ENCODE assay signal across 21 cellular contexts in genomic region chr19:9903341-9903740, GRCh38. TPM values are rescaled to one million over a fixed set of nuclear protein-coding genes. Genes with fewer than 3 reads are reported as not detected.
DNase-seq lines count a peak whose midpoint lies in the region; ATAC-seq, FAIRE-seq and TF ChIP-seq lines count a peak whose summit lies in the region.
"Had no signal": no experiment of that assay in that cellular context is flagged by ENCODE, and none has a peak within 500 bp of the region (broad histone marks: within the 10 kb centered on the region; RNA-seq: fewer than 3 reads in every experiment).

No MANE protein-coding gene starts in this region.

- in situ Hi-C loops in ACHN (cut with HindIII; ENCODE audit: low pct_ligation_motif_present, low pct_unique_long_range_greater_than_20kb, low sequenced_read_pairs) = no loop called here

- TF ChIP-seq CTCF in bronchial epithelial cell (IDR thresholded peaks at IDR 0.05; ENCODE audit: insufficient read depth, low read length, severe bottlenecking) (no peak), keratinocyte (optimal IDR thresholded peaks at IDR 0.05 in 1 of 3, IDR thresholded peaks at IDR 0.05 in 1 of 3, conservative IDR thresholded peaks at IDR 0.05 in 1 of 3; ENCODE audit: extremely low read depth in 1 of 3, insufficient read depth in 2 of 3, low read length in 3 of 3) (no peak)

- FAIRE-seq in bronchial epithelial cell (lab: Jason Lieb, UNC) (peak; percentile 91), keratinocyte (lab: Jason Lieb, UNC) (peak; percentile 13), RCC 7860 (lab: Jason Lieb, UNC) (no peak)
- FAIRE-seq: A549, G401.6, GM12891, H54, HTR-8/SVneo had no signal

- H3K4me2 ChIP-seq in keratinocyte (ENCODE audit: control insufficient read depth, extremely low read depth, insufficient read depth, low read depth, low read length) = no peak overlapping the region
- H3K4me2 ChIP-seq: A549; BLaER1 treated with 17β-estradiol and CSF1 and Interleukin-3, amounts not matched to agents 10 nM and 100 nM; GM23338 had no signal

- H3K4me1 Mint-ChIP-seq in stimulated activated memory B cell treated with anti-CD40 and anti-IgM and Interleukin-4, amounts not matched to agents 10 μg/mL and 1 μg/mL and 100 μg/mL, for 72 hours = no peaks in the 10 kb centered on the region
- H3K4me1 Mint-ChIP-seq: B cell had no signal

- H4K20me1 ChIP-seq in keratinocyte (ENCODE audit: control insufficient read depth, extremely low read depth, insufficient read depth, low read length) = no peaks in the 10 kb centered on the region
- H4K20me1 ChIP-seq: BLaER1 treated with 17β-estradiol and CSF1 and Interleukin-3, amounts not matched to agents 10 nM and 100 nM had no signal

- no peaks in the 10 kb centered on the region for H3K9me3 Mint-ChIP-seq in stimulated activated memory B cell treated with anti-CD40 and anti-IgM and Interleukin-4, amounts not matched to agents 10 μg/mL and 1 μg/mL and 100 μg/mL, for 72 hours
- H3K9me3 Mint-ChIP-seq: CD8-positive, alpha-beta T cell; GM23338 had no signal

- H3K36me3 ChIP-seq in bronchial epithelial cell (ENCODE audit: control insufficient read depth, insufficient read depth, low read length) (no peaks in the 10 kb centered on the region), keratinocyte (ENCODE audit: control insufficient read depth in 2 of 2, extremely low read depth in 1 of 2, insufficient read depth in 2 of 2, low read length in 2 of 2) (no peaks in the 10 kb centered on the region)
- H3K36me3 ChIP-seq: BLaER1 treated with 17β-estradiol and CSF1 and Interleukin-3, amounts not matched to agents 10 nM and 100 nM had no signal

- H3K27ac ChIP-seq in keratinocyte (ENCODE audit: control insufficient read depth, insufficient read depth, low read length) = no peak overlapping the region
- H3K27ac ChIP-seq: 22Rv1; A549; BLaER1 treated with 17β-estradiol and CSF1 and Interleukin-3, amounts not matched to agents 10 nM and 100 nM had no signal

- H3K4me3 Mint-ChIP-seq in stimulated activated memory B cell treated with anti-CD40 and anti-IgM and Interleukin-4, amounts not matched to agents 10 μg/mL and 1 μg/mL and 100 μg/mL, for 72 hours = no peak overlapping the region
- H3K4me3 Mint-ChIP-seq: B cell; CD8-positive, alpha-beta T cell; GM23338 had no signal

- no peak overlapping the region for H2AFZ ChIP-seq in keratinocyte (ENCODE audit: control insufficient read depth, low read length)
- H2AFZ ChIP-seq: GM23338 had no signal

- peaks cover 5% of the 10 kb centered on the region for H3K4me1 ChIP-seq in keratinocyte (ENCODE audit: control insufficient read depth, extremely low read depth, insufficient read depth, low read length)
- H3K4me1 ChIP-seq: A549; BLaER1 treated with 17β-estradiol and CSF1 and Interleukin-3, amounts not matched to agents 10 nM and 100 nM had no signal

- H3K27me3 ChIP-seq in bronchial epithelial cell (ENCODE audit: control insufficient read depth, insufficient read depth, low read length) = no peaks in the 10 kb centered on the region
- no peaks in the 10 kb centered on the region for H3K27me3 ChIP-seq in keratinocyte (ENCODE audit: control insufficient read depth, extremely low read depth, insufficient read depth, low read length)
- H3K27me3 ChIP-seq: BLaER1 treated with 17β-estradiol and CSF1 and Interleukin-3, amounts not matched to agents 10 nM and 100 nM had no signal

- no peak for ATAC-seq in stimulated activated memory B cell treated with anti-CD40 and anti-IgM and Interleukin-4, amounts not matched to agents 10 μg/mL and 1 μg/mL and 100 μg/mL, for 72 hours
- no peak for ATAC-seq in HG03175 (IDR thresholded peaks at IDR 0.05; ENCODE audit: unreplicated experiment)
- ATAC-seq in GM21528 (IDR thresholded peaks at IDR 0.05; ENCODE audit: low FRiP score, unreplicated experiment) = no peak
- ATAC-seq: A549; CD8-positive, alpha-beta T cell; GM23338 had no signal

- peaks cover 73% of the 10 kb centered on the region for H3K27me3 Mint-ChIP-seq in stimulated activated memory B cell treated with anti-CD40 and anti-IgM and Interleukin-4, amounts not matched to agents 10 μg/mL and 1 μg/mL and 100 μg/mL, for 72 hours

- no peaks in the 10 kb centered on the region for H3K9me3 ChIP-seq in keratinocyte (ENCODE audit: control insufficient read depth, low read depth, low read length)
- H3K9me3 ChIP-seq: A549; BLaER1 treated with 17β-estradiol and CSF1 and Interleukin-3, amounts not matched to agents 10 nM and 100 nM had no signal

- no peaks in the 10 kb centered on the region for H3K36me3 Mint-ChIP-seq in stimulated activated memory B cell treated with anti-CD40 and anti-IgM and Interleukin-4, amounts not matched to agents 10 μg/mL and 1 μg/mL and 100 μg/mL, for 72 hours
- H3K36me3 Mint-ChIP-seq: CD8-positive, alpha-beta T cell had no signal

- H3K27ac Mint-ChIP-seq in stimulated activated memory B cell treated with anti-CD40 and anti-IgM and Interleukin-4, amounts not matched to agents 10 μg/mL and 1 μg/mL and 100 μg/mL, for 72 hours = no peak overlapping the region
- H3K27ac Mint-ChIP-seq: B cell; CD8-positive, alpha-beta T cell; GM23338 had no signal

- no peaks in the 10 kb centered on the region for H3K9me1 ChIP-seq in keratinocyte (ENCODE audit: control insufficient read depth, extremely low read depth, insufficient read depth, low read length)

- DNase-seq in ACHN = peak; percentile 4
- no peak for DNase-seq in bronchial epithelial cell (ENCODE audit: low read depth)
- DNase-seq in keratinocyte (ENCODE audit: low read depth, low spot score) = no peak
- peak; percentile 28 for DNase-seq in renal cortical epithelial cell (ENCODE audit: low read depth)
- DNase-seq in RCC 7860 (ENCODE audit: low spot score) = no peak
- DNase-seq: CD8-positive, alpha-beta T cell; DMS 273 treated with DMSO at 0.1 percent for 48 hours; HCEC 1CT; IMR-90 had no signal

- dilution Hi-C loops in keratinocyte (cut with MboI; ENCODE audit: extremely low pct_ligation_motif_present, low sequenced_read_pairs) = no loop called here

- H3K9ac ChIP-seq in keratinocyte (ENCODE audit: control insufficient read depth, extremely low read depth, insufficient read depth, low read length) = no peak overlapping the region
- H3K9ac ChIP-seq: BLaER1 treated with 17β-estradiol and CSF1 and Interleukin-3, amounts not matched to agents 10 nM and 100 nM had no signal

- H3K4me3 ChIP-seq in bronchial epithelial cell (ENCODE audit: low read depth, low read length) (no peak overlapping the region), keratinocyte (ENCODE audit: control insufficient read depth in 2 of 3, extremely low read depth in 1 of 3, insufficient read depth in 2 of 3, low read depth in 1 of 3, low read length in 3 of 3) (no peak overlapping the region)
- H3K4me3 ChIP-seq: A549; BLaER1 treated with 17β-estradiol and CSF1 and Interleukin-3, amounts not matched to agents 10 nM and 100 nM; GM23338 had no signal

- H3K79me2 ChIP-seq in keratinocyte (ENCODE audit: control insufficient read depth, insufficient read depth, low read length) = no peaks in the 10 kb centered on the region

RNA-seq across cellular contexts. Expression of gene OLFM2, which starts 33.0 kb away (rescaled TPM):
- under 0.01 and 4.4 TPM in 2 replicates for total RNA-seq in bronchial epithelial cell
- 5.3 to 25.2 TPM (median 7.5 TPM) in 3 replicates for polyA plus RNA-seq in keratinocyte
- polyA plus RNA-seq in keratinocyte (2011; ENCODE audit: low read depth) = 31.7 TPM
- 10.9 and 21.8 TPM in 2 replicates for polyA plus RNA-seq in keratinocyte (2011; cell fraction: cytosol; rRNA removed)
- polyA plus RNA-seq in keratinocyte (2011; cell fraction: nucleus; rRNA removed) = 11.7 and 16.0 TPM in 2 replicates
- 7.0 and 62.8 TPM in 2 replicates for polyA plus RNA-seq in keratinocyte (2012; ENCODE audit: low replicate concordance)
- 6.7 to 26.6 TPM (median 11.3 TPM) in 3 replicates for polyA minus RNA-seq in keratinocyte
- 33.2 TPM for polyA minus RNA-seq in keratinocyte (2011; cell fraction: cytosol; rRNA and poly(A)+ RNA removed)
- 17.7 and 26.5 TPM in 2 replicates for polyA minus RNA-seq in keratinocyte (2011; cell fraction: nucleus; rRNA and poly(A)+ RNA removed)
- total RNA-seq in renal cortical epithelial cell = 0.87 and 4.9 TPM in 2 replicates
- total RNA-seq: B cell had no signal

Comparison
In these comparisons a context has a peak if more than half of its experiments do, and no peak if none do; other contexts are left out.
1. DNase-seq: peak in ACHN (single experiment) and renal cortical epithelial cell (single experiment); none in bronchial epithelial cell (single experiment), keratinocyte (single experiment) and RCC 7860 (single experiment).